26 cellular contexts compared by ENCODE assay signal in genomic region chr22:31125521-31126117, GRCh38. TPM values are rescaled to one million over a fixed set of nuclear protein-coding genes. Genes with fewer than 3 reads are reported as not detected.
"Had no signal": no experiment of that assay in that cellular context is flagged by ENCODE, and none has a peak within 500 bp of the region (broad histone marks: within the 10 kb centered on the region; RNA-seq: fewer than 3 reads in every experiment).

No MANE protein-coding gene starts in this region.

- H3K79me2 ChIP-seq: hepatocyte had no signal

- H2AFZ ChIP-seq: hepatocyte, neural progenitor cell had no signal

- ATAC-seq: foreskin keratinocyte; gastroesophageal sphincter; heart left ventricle; left cardiac atrium; left lung; naive thymus-derived CD4-positive, alpha-beta T cell; sciatic nerve; stimulated activated memory B cell treated with anti-CD40 and anti-IgM and Interleukin-4, amounts not matched to agents 10 μg/mL and 1 μg/mL and 100 μg/mL, for 72 hours; stimulated activated naive CD8-positive, alpha-beta T cell treated with anti-CD3 and anti-CD28 coated beads, Interleukin-15, Interleukin-2, amounts not matched to agents 100 U/mL and 50 U/mL, for 24 hours had no signal

- H3K4me2 ChIP-seq: hepatocyte, neural progenitor cell, smooth muscle cell had no signal

- H3K9me3 ChIP-seq: esophagus muscularis mucosa, gastroesophageal sphincter, heart left ventricle, left lung, prostate gland, right atrium auricular region, testis, tibial nerve, upper lobe of left lung had no signal

- DNase-seq: effector CD4-positive, alpha-beta T cell; foreskin keratinocyte; heart left ventricle; left cardiac atrium; mesendoderm; midbrain; naive thymus-derived CD4-positive, alpha-beta T cell; stimulated activated CD4-positive, alpha-beta T cell treated with anti-CD3 and anti-CD28 coated beads, Interleukin-2, amount 100 ng/mL, for 24 hours; stimulated activated CD4-positive, alpha-beta T cell treated with anti-CD3 and anti-CD28 coated beads, Interleukin-4, amount 100 ng/mL, for 4 hours; stimulated activated naive CD8-positive, alpha-beta T cell treated with anti-CD3 and anti-CD28 coated beads, Interleukin-15, Interleukin-2, amounts not matched to agents 100 U/mL and 50 U/mL, for 24 hours; testis had no signal

- H3K27ac ChIP-seq: dorsolateral prefrontal cortex, esophagus muscularis mucosa, foreskin keratinocyte, gastroesophageal sphincter, heart left ventricle, hepatocyte, left lung, neural progenitor cell, prostate gland, right atrium auricular region, testis, tibial nerve, upper lobe of left lung had no signal

- H3K36me3 ChIP-seq: esophagus muscularis mucosa, gastroesophageal sphincter, left lung, neural progenitor cell, prostate gland, upper lobe of left lung had no signal

- H3K9ac ChIP-seq: neural progenitor cell had no signal

- H3K27me3 ChIP-seq: dorsolateral prefrontal cortex, esophagus muscularis mucosa, gastroesophageal sphincter, heart left ventricle, hepatocyte, left lung, neural progenitor cell, right atrium auricular region, testis, tibial nerve, upper lobe of left lung had no signal

- H3K4me3 ChIP-seq: dorsolateral prefrontal cortex, esophagus muscularis mucosa, gastroesophageal sphincter, heart left ventricle, hepatocyte, left lung, neural progenitor cell, prostate gland, right atrium auricular region, smooth muscle cell, testis, tibial nerve, upper lobe of left lung had no signal

RNA-seq across cellular contexts. Expression of gene INPP5J, which starts 2.9 kb away (rescaled TPM):
- polyA plus RNA-seq: naive thymus-derived CD4-positive, alpha-beta T cell had no signal

RNA-seq across cellular contexts. Expression of gene PLA2G3, which starts 14.7 kb away (rescaled TPM):
- total RNA-seq: epithelial cell of proximal tubule; esophagus muscularis mucosa; heart left ventricle; left cardiac atrium; lung microvascular endothelial cell; naive thymus-derived CD4-positive, alpha-beta T cell; right atrium auricular region; sciatic nerve; tibial nerve had no signal
- polyA plus RNA-seq: heart left ventricle; naive thymus-derived CD4-positive, alpha-beta T cell; smooth muscle cell had no signal
